In the genomic region with DNA sequence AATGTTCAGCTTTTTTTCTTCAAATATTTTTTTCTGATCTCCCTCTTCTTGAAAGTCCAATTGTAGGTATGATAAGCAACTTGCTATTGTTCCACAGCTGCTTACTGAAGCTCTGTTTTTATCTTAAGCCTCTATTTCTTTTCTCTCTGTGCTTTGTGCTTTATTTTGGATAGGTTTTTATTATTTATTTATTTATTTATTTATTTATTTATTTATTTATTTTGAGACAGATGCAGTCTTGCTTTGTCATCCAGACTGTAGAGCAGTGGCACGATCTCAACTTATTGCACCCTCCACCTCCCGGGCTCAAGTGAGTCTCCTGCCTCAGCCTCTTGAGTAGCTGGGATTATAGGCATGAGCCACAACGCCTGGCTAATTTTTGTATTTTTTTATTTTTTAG, we compare ENCODE assay signal across 24 cellular contexts.
"Had no signal": no experiment of that assay in that cellular context is flagged by ENCODE, and none has a peak within 500 bp of the region (broad histone marks: within the 10 kb centered on the region; RNA-seq: fewer than 3 reads in every experiment).

No MANE protein-coding gene starts in this region.

- H3K27me3 Mint-ChIP-seq: activated CD4-positive, alpha-beta T cell treated with anti-CD3 and anti-CD28 coated beads, Interleukin-2, amount 10 ng/mL, durations not matched to agents 7 days and 5 days; activated naive CD8-positive, alpha-beta T cell treated with anti-CD3 and anti-CD28 coated beads, Interleukin-2, amount 10 ng/mL, durations not matched to agents 7 days and 5 days; activated T-cell treated with anti-CD3 and anti-CD28 coated beads, Interleukin-2, amount 50 U/mL, for 24 hours; naive thymus-derived CD8-positive, alpha-beta T cell had no signal

- H2AFZ ChIP-seq: parathyroid adenoma had no signal

- H3K9me3 Mint-ChIP-seq: activated CD4-positive, alpha-beta T cell treated with anti-CD3 and anti-CD28 coated beads, Interleukin-2, amount 10 ng/mL, durations not matched to agents 7 days and 5 days; activated naive CD8-positive, alpha-beta T cell treated with anti-CD3 and anti-CD28 coated beads, Interleukin-2, amount 10 ng/mL, durations not matched to agents 7 days and 5 days; activated T-cell treated with anti-CD3 and anti-CD28 coated beads, Interleukin-2, amount 50 U/mL, for 24 hours; activated T-helper 2 cell treated with anti-CD3 and anti-CD28 coated beads, Interferon-gamma antibody, Interleukin-2, Interleukin-4, amounts not matched to agents 10 μg/mL and 5 μg/mL and 100 μg/mL, durations not matched to agents 14 hours and 24 hours and 36 hours; naive thymus-derived CD8-positive, alpha-beta T cell had no signal

- DNase-seq: activated CD4-positive, alpha-beta T cell treated with anti-CD3 and anti-CD28 coated beads, Interleukin-2, amount 10 ng/mL, durations not matched to agents 7 days and 5 days; activated CD8-positive, alpha-beta T cell treated with anti-CD3 and anti-CD28 coated beads, Interleukin-2, amount 10 ng/mL, durations not matched to agents 7 days and 5 days; activated naive CD4-positive, alpha-beta T cell treated with Interleukin-2 at 50 U/mL for 16 hours; activated naive CD8-positive, alpha-beta T cell treated with anti-CD3 and anti-CD28 coated beads, Interleukin-2, amount 10 ng/mL, durations not matched to agents 7 days and 5 days; activated T-cell treated with anti-CD3 and anti-CD28 coated beads, Interleukin-2, amount 50 U/mL, for 24 hours; amygdala; body of pancreas; caudate nucleus; colonic mucosa; left cardiac atrium; mesendoderm; naive thymus-derived CD8-positive, alpha-beta T cell; sigmoid colon; stimulated activated CD4-positive, alpha-beta T cell treated with anti-CD3 and anti-CD28 coated beads, Interleukin-12 subunit alpha, Interleukin-12 subunit beta, amount 100 ng/mL, for 4 hours; stimulated activated CD4-positive, alpha-beta T cell treated with anti-CD3 and anti-CD28 coated beads, Interleukin-1b, Interleukin-23, amount 100 ng/mL, for 48 hours; stimulated activated CD8-positive, alpha-beta memory T cell treated with anti-CD3 and anti-CD28 coated beads, Interleukin-4, amount 100 ng/mL, for 48 hours; stimulated activated naive CD4-positive, alpha-beta T cell; T-helper 1 cell; T1000; thyroid gland had no signal

- H3K4me3 Mint-ChIP-seq: activated CD4-positive, alpha-beta T cell treated with anti-CD3 and anti-CD28 coated beads, Interleukin-2, amount 10 ng/mL, durations not matched to agents 7 days and 5 days; activated CD8-positive, alpha-beta T cell treated with anti-CD3 and anti-CD28 coated beads, Interleukin-2, amount 10 ng/mL, durations not matched to agents 7 days and 5 days; activated naive CD8-positive, alpha-beta T cell treated with anti-CD3 and anti-CD28 coated beads, Interleukin-2, amount 10 ng/mL, durations not matched to agents 7 days and 5 days; activated T-cell treated with anti-CD3 and anti-CD28 coated beads, Interleukin-2, amount 50 U/mL, for 24 hours had no signal

- H3K4me1 ChIP-seq: body of pancreas, colonic mucosa, parathyroid adenoma, sigmoid colon had no signal

- H3K4me3 ChIP-seq: body of pancreas, colonic mucosa, gastroesophageal sphincter, sigmoid colon, thyroid gland had no signal

- H3K27ac Mint-ChIP-seq: activated CD4-positive, alpha-beta T cell treated with anti-CD3 and anti-CD28 coated beads, Interleukin-2, amount 10 ng/mL, durations not matched to agents 7 days and 5 days; activated CD8-positive, alpha-beta T cell treated with anti-CD3 and anti-CD28 coated beads, Interleukin-2, amount 10 ng/mL, durations not matched to agents 7 days and 5 days; activated naive CD8-positive, alpha-beta T cell treated with anti-CD3 and anti-CD28 coated beads, Interleukin-2, amount 10 ng/mL, durations not matched to agents 7 days and 5 days; activated T-helper 2 cell treated with anti-CD3 and anti-CD28 coated beads, Interferon-gamma antibody, Interleukin-2, Interleukin-4, amounts not matched to agents 10 μg/mL and 5 μg/mL and 100 μg/mL, durations not matched to agents 14 hours and 24 hours and 36 hours had no signal

- H3K79me2 ChIP-seq: parathyroid adenoma had no signal

- ATAC-seq: activated CD8-positive, alpha-beta T cell treated with anti-CD3 and anti-CD28 coated beads, Interleukin-2, amount 10 ng/mL, durations not matched to agents 7 days and 5 days; body of pancreas; gastroesophageal sphincter; left cardiac atrium had no signal

- H3K27ac ChIP-seq: body of pancreas, colonic mucosa, gastroesophageal sphincter, neutrophil, parathyroid adenoma, sigmoid colon, thyroid gland had no signal

- H3K9me3 ChIP-seq: body of pancreas, colonic mucosa, gastroesophageal sphincter, neutrophil, sigmoid colon, thyroid gland had no signal

- H3K36me3 ChIP-seq: colonic mucosa, gastroesophageal sphincter, neutrophil, sigmoid colon, thyroid gland had no signal

- H3K9ac ChIP-seq: parathyroid adenoma had no signal

- H3K27me3 ChIP-seq: body of pancreas, colonic mucosa, gastroesophageal sphincter, neutrophil, sigmoid colon, thyroid gland had no signal
